19 cellular contexts compared by ENCODE assay signal in the genomic region with DNA sequence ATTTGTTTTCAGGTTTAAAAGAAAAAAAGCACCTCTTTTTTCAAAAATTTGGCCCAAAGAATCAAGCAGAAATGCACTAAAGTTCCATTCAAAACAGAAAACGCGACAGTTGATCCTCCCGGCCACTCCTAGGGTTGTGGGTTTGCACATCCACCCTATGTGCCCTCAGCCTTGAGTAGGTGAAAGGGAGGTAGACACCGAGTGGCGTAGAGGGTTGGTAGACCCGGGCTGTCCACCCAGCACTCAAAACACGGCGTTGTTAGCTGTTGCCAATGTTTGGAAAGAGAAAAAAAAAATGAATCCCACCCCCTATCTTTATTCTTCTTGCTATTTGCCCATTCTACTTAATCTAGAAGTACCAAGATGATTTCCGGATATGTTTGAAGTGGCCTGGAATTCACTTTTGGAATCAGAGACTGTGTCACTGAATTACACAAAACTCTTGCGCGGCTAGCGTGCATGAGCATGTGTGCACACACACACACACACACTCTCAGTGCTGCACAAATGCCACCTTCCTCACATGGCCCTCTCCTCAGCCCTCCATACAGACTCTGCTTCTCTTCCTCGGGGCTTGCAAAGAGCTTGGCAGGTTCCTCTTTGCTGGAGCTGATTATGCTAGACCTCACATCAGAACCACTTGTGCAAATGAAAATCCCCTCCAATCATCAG.
DNase-seq lines count a peak whose midpoint lies in the region; ATAC-seq, FAIRE-seq and TF ChIP-seq lines count a peak whose summit lies in the region.
"Had no signal": no experiment of that assay in that cellular context is flagged by ENCODE, and none has a peak within 500 bp of the region (broad histone marks: within the 10 kb centered on the region; RNA-seq: fewer than 3 reads in every experiment).

No MANE protein-coding gene starts in this region.

- H3K27ac ChIP-seq in A549 (peak overlapping the region in 1 of 2 experiments; percentile 40; a peak in 2 of 6 replicates), left lung (peak overlapping the region; percentile 63 to 81), mesodermal cell (ENCODE audit: low read depth, low read length, severe bottlenecking) (peak overlapping the region; percentile 51), upper lobe of left lung (peak overlapping the region; percentile 50 to 74 (median 70))
- H3K27ac ChIP-seq: BLaER1 treated with 17β-estradiol and CSF1 and Interleukin-3, amounts not matched to agents 10 nM and 100 nM; HL-60 had no signal

- no peak for ATAC-seq in A549
- peak; percentile 77 for ATAC-seq in left lung
- peak; percentile 27 to 78 for ATAC-seq in upper lobe of left lung (ENCODE audit: low FRiP score in 2 of 2)
- ATAC-seq: CD8-positive, alpha-beta T cell; HCT116 had no signal

- no peak for TF ChIP-seq RAD21 in A549 (conservative IDR thresholded peaks at IDR 0.05 in 1 of 2, IDR thresholded peaks at IDR 0.05 in 1 of 2)

- H3K4me3 ChIP-seq in A549 = no peak overlapping the region
- no peak overlapping the region for H3K4me3 ChIP-seq in left lung
- no peak overlapping the region for H3K4me3 ChIP-seq in mesodermal cell (ENCODE audit: extremely low read depth, insufficient read depth, low read length, poor library complexity, severe bottlenecking)
- H3K4me3 ChIP-seq in upper lobe of left lung = no peak overlapping the region
- H3K4me3 ChIP-seq: BLaER1 treated with 17β-estradiol and CSF1 and Interleukin-3, amounts not matched to agents 10 nM and 100 nM had no signal

- peak overlapping the region; percentile 55; the same call in 2 of the 3 replicates for H3K4me2 ChIP-seq in A549
- H3K4me2 ChIP-seq: BLaER1 treated with 17β-estradiol and CSF1 and Interleukin-3, amounts not matched to agents 10 nM and 100 nM had no signal

- no peak for FAIRE-seq in A549 (lab: Jason Lieb, UNC)
- FAIRE-seq: G401.6, GM12891, GM19239 had no signal

- WGBS in A549 (ENCODE audit: missing lambda C conversion rate) = 88% methylated on average over 13 of the region's 13 CpGs
- 93 to 94% methylated on average over 10 to 11 of the region's 13 CpGs for WGBS in mesodermal cell (ENCODE audit: insufficient coverage in 2 of 2), 2 experiments
- 54 to 62% methylated on average over 13 of the region's 13 CpGs for WGBS in upper lobe of left lung, 2 donors

- no peaks in the 10 kb centered on the region for H3K9me3 ChIP-seq in A549
- no peaks in the 10 kb centered on the region for H3K9me3 ChIP-seq in left lung
- no peaks in the 10 kb centered on the region for H3K9me3 ChIP-seq in mesodermal cell (ENCODE audit: control insufficient read depth, low read length)
- no peaks in the 10 kb centered on the region for H3K9me3 ChIP-seq in upper lobe of left lung
- H3K9me3 ChIP-seq: BLaER1 treated with 17β-estradiol and CSF1 and Interleukin-3, amounts not matched to agents 10 nM and 100 nM had no signal

- no peaks in the 10 kb centered on the region for H3K36me3 ChIP-seq in left lung
- H3K36me3 ChIP-seq in mesodermal cell (ENCODE audit: control insufficient read depth, insufficient read depth, low read length) = no peaks in the 10 kb centered on the region
- no peaks in the 10 kb centered on the region for H3K36me3 ChIP-seq in upper lobe of left lung
- H3K36me3 ChIP-seq: BLaER1 treated with 17β-estradiol and CSF1 and Interleukin-3, amounts not matched to agents 10 nM and 100 nM had no signal

- TF ChIP-seq POLR2A in A549 (IDR thresholded peaks at IDR 0.05; ENCODE audit: low read length) (no peak), upper lobe of left lung (IDR thresholded peaks at IDR 0.05) (no peak)

- H3K4me1 ChIP-seq in A549 = peaks cover 38% of the 10 kb centered on the region
- peaks cover 0 to 5% of the 10 kb centered on the region in 2 donors for H3K4me1 ChIP-seq in left lung
- H3K4me1 ChIP-seq in mesodermal cell (ENCODE audit: control insufficient read depth, insufficient read depth, low read length, poor library complexity, severe bottlenecking) = peaks cover 26% of the 10 kb centered on the region
- H3K4me1 ChIP-seq in upper lobe of left lung = peaks cover 0 to 15% (median 8%) of the 10 kb centered on the region in 4 donors
- H3K4me1 ChIP-seq: BLaER1 treated with 17β-estradiol and CSF1 and Interleukin-3, amounts not matched to agents 10 nM and 100 nM had no signal

- peaks cover 0 to 6% of the 10 kb centered on the region in 2 donors for H3K27me3 ChIP-seq in left lung
- H3K27me3 ChIP-seq in upper lobe of left lung = no peaks in the 10 kb centered on the region
- H3K27me3 ChIP-seq: BLaER1 treated with 17β-estradiol and CSF1 and Interleukin-3, amounts not matched to agents 10 nM and 100 nM had no signal

- DNase-seq in A549 (ENCODE audit: low read depth in 1 of 2, low spot score in 1 of 2) (no peak), left lung (peak in 1 of 2 donors; percentile 46), upper lobe of left lung (no peak), retina (no peak), NCI-H2081 treated with DMSO at 0.1 percent for 48 hours (lab: John Stamatoyannopoulos, UW) (no peak)
- DNase-seq in stimulated activated naive CD4-positive, alpha-beta T cell (lab: John Stamatoyannopoulos, UW) = no peak
- DNase-seq: 8988T; Calu3; CD8-positive, alpha-beta T cell; GOT3; H7; HFFc6 had no signal

- intact Hi-C loops in left lung (cut with DNase I) = no loop called here

- TF ChIP-seq EP300 in A549 (IDR thresholded peaks at IDR 0.05) (no peak), upper lobe of left lung (IDR thresholded peaks at IDR 0.05) (no peak)

- POLR2A ChIA-PET in A549 (lab: Yijun Ruan, JAX) = no interaction called here

- CTCF ChIA-PET in A549 (lab: Yijun Ruan, JAX) = interaction anchor here (0.7 to 1.5 kb wide), 3 partner anchors 120 to 516 kb away, joined by 3 to 4 read pairs (median 4); no protein-coding TSS in a partner anchor

- TF ChIP-seq CTCF in A549 (IDR thresholded peaks at IDR 0.05) = no peak
- no peak for TF ChIP-seq CTCF in left lung (IDR thresholded peaks at IDR 0.05)
- TF ChIP-seq CTCF in upper lobe of left lung (IDR thresholded peaks at IDR 0.05) = no peak

TF ChIP-seq in A549, 52 proteins besides CTCF, POLR2A, EP300 and RAD21:
- no peak for TF ChIP-seq HOXB5 (CRISPR knock-in tag; IDR thresholded peaks at IDR 0.05)
- TF ChIP-seq MAFK (IDR thresholded peaks at IDR 0.05; ENCODE audit: partially characterized antibody) = no peak
- TF ChIP-seq, protein P1, sequence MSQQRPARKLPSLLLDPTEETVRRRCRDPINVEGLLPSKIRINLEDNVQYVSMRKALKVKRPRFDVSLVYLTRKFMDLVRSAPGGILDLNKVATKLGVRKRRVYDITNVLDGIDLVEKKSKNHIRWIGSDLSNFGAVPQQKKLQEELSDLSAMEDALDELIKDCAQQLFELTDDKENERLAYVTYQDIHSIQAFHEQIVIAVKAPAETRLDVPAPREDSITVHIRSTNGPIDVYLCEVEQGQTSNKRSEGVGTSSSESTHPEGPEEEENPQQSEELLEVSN (IDR thresholded peaks at IDR 0.05; ENCODE audit: borderline replicate concordance, low read depth) = no peak
- TF ChIP-seq JUNB (IDR thresholded peaks at IDR 0.05) = no peak
- TF ChIP-seq RCOR1 (IDR thresholded peaks at IDR 0.05; ENCODE audit: low read depth, low read length) = no peak
- TF ChIP-seq PHF8 (IDR thresholded peaks at IDR 0.05; ENCODE audit: borderline replicate concordance, low read depth) = no peak

Comparison
In these comparisons a context has a peak if more than half of its experiments do, and no peak if none do; other contexts are left out.
1. ATAC-seq: peak in left lung (single experiment) and upper lobe of left lung (2 of 2); none in A549 (0 of 2).